In the genomic region with DNA sequence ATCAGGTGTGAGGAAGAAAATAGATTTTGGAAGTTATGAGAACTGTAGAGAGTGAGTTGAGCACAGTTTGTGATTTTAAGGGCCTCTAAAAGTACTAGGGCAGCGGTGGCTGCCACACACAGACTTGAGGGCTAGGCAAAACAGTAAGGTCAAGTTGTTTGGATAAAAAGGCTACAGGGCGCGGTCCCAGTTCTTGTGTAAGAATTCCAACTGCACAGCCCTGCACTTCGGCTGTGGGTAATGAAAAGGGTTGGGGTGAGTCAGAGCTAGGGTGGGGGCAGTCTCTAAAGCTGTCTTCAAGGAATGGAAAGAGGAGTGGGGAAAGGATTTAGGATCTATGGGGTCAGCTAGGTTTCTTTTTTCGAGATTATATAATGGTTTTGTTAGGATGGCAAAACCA, we compare ENCODE assay signal across 13 cellular contexts. TPM values are rescaled to one million over a fixed set of nuclear protein-coding genes. Genes with fewer than 3 reads are reported as not detected.
"Had no signal": no experiment of that assay in that cellular context is flagged by ENCODE, and none has a peak within 500 bp of the region (broad histone marks: within the 10 kb centered on the region; RNA-seq: fewer than 3 reads in every experiment).

No MANE protein-coding gene starts in this region.

RNA-seq across cellular contexts. Expression of gene MMP12, which starts 31.1 kb away (rescaled TPM):
- total RNA-seq: activated B cell treated with CpG ODN at 0.5 μM for 24 hours; activated CD4-positive, alpha-beta memory T cell treated with anti-CD3 and anti-CD28 coated beads for 36 hours; activated naive CD4-positive, alpha-beta T cell treated with anti-CD3 and anti-CD28 coated beads for 36 hours; activated naive CD4-positive, alpha-beta T cell treated with anti-CD3 and anti-CD28 coated beads, Interleukin-2, amount 50 U/mL, for 72 hours; activated T-cell treated with anti-CD3 and anti-CD28 coated beads, Interleukin-2, amount 50 U/mL, for 4 hours; adrenal gland; LHCN-M2; Right ventricle myocardium inferior; SK-MEL-5; T-cell; T-helper 17 cell had no signal
- polyA plus RNA-seq: adrenal gland had no signal

RNA-seq across cellular contexts. Expression of gene MMP13, which starts 49.7 kb away (rescaled TPM):
- total RNA-seq: activated B cell treated with CpG ODN at 0.5 μM for 24 hours; activated CD4-positive, alpha-beta memory T cell treated with anti-CD3 and anti-CD28 coated beads for 36 hours; activated naive CD4-positive, alpha-beta T cell treated with anti-CD3 and anti-CD28 coated beads for 36 hours; activated T-cell treated with anti-CD3 and anti-CD28 coated beads, Interleukin-2, amount 50 U/mL, for 4 hours; activated T-helper 1 cell treated with anti-CD3 and anti-CD28 coated beads, Interleukin-12 subunit alpha, Interleukin-12 subunit beta, Interleukin-2, Interleukin-4 antibody, amounts not matched to agents 30 ng/mL and 10 ng/mL and 1 ng/mL, durations not matched to agents 14 hours and 24 hours and 36 hours; adrenal gland; LHCN-M2; Peyer's patch; Right ventricle myocardium inferior; SK-MEL-5; T-cell; T-helper 17 cell had no signal
- polyA plus RNA-seq: adrenal gland had no signal
